In genomic region chr12:116737774-116738657, GRCh38 we compare ENCODE assay signal across 8 cellular contexts. TPM values are rescaled to one million over a fixed set of nuclear protein-coding genes. Genes with fewer than 3 reads are reported as not detected.
DNase-seq lines count a peak whose midpoint lies in the region; ATAC-seq and TF ChIP-seq lines count a peak whose summit lies in the region.

Gene RNFT2, plus strand, starts transcription at chr12:116738315. Its CDS starts 2,183 bp downstream, at chr12:116740498.
Gene SPRING1, minus strand, starts transcription at chr12:116738069. Its CDS starts 169 bp downstream, at chr12:116737900.

- ATAC-seq in GM21515 (IDR thresholded peaks at IDR 0.05; ENCODE audit: unreplicated experiment) = peak; percentile 96
- peak; percentile 98 for ATAC-seq in mucosa of descending colon

- no peaks in the 10 kb centered on the region for H3K27me3 ChIP-seq in OCI-LY3 (ENCODE audit: low read depth, low read length)

- H4K20me1 ChIP-seq in OCI-LY3 (ENCODE audit: insufficient read depth, low read length) = no peaks in the 10 kb centered on the region; the same call in 1 of the 2 replicates

- intact Hi-C loops in mucosa of descending colon (cut with DNase I, micrococcal nuclease) = no loop called here

- H3K27ac ChIP-seq in OCI-LY3 (ENCODE audit: low read length) (no peak within 1 kb of the TSS), epithelial cell of prostate (peak within 1 kb of the TSS; percentile 21)

- H3K9me3 ChIP-seq in OCI-LY3 (ENCODE audit: insufficient read depth, low read length) (no peaks in the 10 kb centered on the region), mucosa of descending colon (no peaks in the 10 kb centered on the region)

- H3K36me3 ChIP-seq in OCI-LY3 (replicated peaks; ENCODE audit: low read depth, low read length) (no peaks in the 10 kb centered on the region), mucosa of descending colon (ENCODE audit: low read depth) (no peaks in the 10 kb centered on the region)

- peak within 1 kb of the TSS; percentile 100 for H3K4me2 ChIP-seq in OCI-LY3 (ENCODE audit: low read length)

- peak; percentile 96 for DNase-seq in DMS 273 treated with DMSO at 0.1 percent for 48 hours (lab: John Stamatoyannopoulos, UW)
- DNase-seq in HuH-7 (ENCODE audit: low spot score) = peak; percentile 97
- peak; percentile 99 for DNase-seq in activated T-cell treated with anti-CD3 and anti-CD28 coated beads for 24 hours (ENCODE audit: low read depth)
- peak; percentile 98 for DNase-seq in epithelial cell of prostate (ENCODE audit: low read depth, low spot score)
- DNase-seq in mucosa of descending colon = peak; percentile 99
- DNase-seq in stimulated activated CD8-positive, alpha-beta memory T cell treated with anti-CD3 and anti-CD28 coated beads, Interleukin-4, amount 100 ng/mL, for 24 hours (ENCODE audit: low read depth) = peak; percentile 99

- H2AFZ ChIP-seq in OCI-LY3 (ENCODE audit: low read depth, low read length) = peak within 1 kb of the TSS; percentile 94

- no peak for TF ChIP-seq CTCF in OCI-LY3 (IDR thresholded peaks at IDR 0.05; ENCODE audit: low read depth, low read length)
- no peak for TF ChIP-seq CTCF in mucosa of descending colon (IDR thresholded peaks at IDR 0.05)

- peak within 1 kb of the TSS; percentile 79 for H3K9ac ChIP-seq in OCI-LY3 (ENCODE audit: low read length)

- peak within 1 kb of the TSS; percentile 93 for H3K4me3 ChIP-seq in OCI-LY3 (ENCODE audit: low read length)
- peak within 1 kb of the TSS; percentile 62 for H3K4me3 ChIP-seq in mucosa of descending colon

- peaks cover 16% of the 10 kb centered on the region for H3K4me1 ChIP-seq in OCI-LY3 (ENCODE audit: low read length)
- peaks cover 12% of the 10 kb centered on the region for H3K4me1 ChIP-seq in mucosa of descending colon (ENCODE audit: low read depth)

- peaks cover 32% of the 10 kb centered on the region for H3K79me2 ChIP-seq in OCI-LY3 (ENCODE audit: low read length)

RNA-seq across cellular contexts. Expression of gene RNFT2, which starts in this region (rescaled TPM):
- 1 to 10 TPM; 2.0 to 3.7 (median 2.1) TPM for total RNA-seq in mucosa of descending colon

RNA-seq across cellular contexts. Expression of gene SPRING1, which starts in this region (rescaled TPM):
- total RNA-seq in mucosa of descending colon = 10 to 100 TPM; 32.2 to 53.7 (median 53.6) TPM
